In the genomic region with DNA sequence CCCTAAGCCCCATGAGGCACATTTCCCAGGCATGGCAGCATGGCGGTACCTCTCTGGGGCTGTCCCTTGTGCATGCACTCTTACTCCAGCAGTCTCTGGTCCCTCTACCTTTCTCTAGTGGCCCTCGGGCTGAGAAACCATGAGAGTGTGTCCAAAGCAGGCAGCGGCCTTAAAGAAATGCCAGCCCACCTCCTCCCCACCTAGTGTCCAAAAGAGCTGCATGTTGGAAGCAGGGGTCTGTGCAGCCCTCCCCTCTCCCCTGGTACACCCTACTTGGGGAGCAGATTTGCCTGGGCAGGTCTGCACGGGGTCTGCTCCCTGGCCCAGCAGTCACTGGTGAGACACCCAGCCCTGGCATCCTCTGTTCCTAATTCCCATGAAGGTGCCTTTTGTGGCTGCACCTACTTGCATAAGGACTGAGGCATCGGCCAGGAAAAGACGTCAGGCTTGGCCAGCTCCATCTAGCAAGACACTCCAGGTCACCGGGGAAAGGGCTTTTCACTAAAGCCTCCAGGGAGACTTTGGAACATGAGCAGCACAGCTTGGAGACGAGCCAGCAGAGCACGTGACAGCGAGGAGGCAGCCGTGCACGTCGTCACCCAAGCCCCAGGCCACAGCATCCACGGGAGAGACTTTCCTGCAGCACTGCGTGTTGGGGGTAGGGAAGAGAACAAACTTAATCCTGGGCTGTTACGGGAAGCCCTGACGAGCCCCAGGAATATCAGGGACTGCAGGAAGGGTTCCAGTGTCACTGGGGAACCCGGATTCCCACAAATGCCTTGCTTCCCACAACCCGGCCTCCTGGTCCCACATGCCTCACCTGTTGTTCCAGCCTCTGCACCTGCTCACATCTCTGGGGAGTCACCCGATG, we compare ENCODE assay signal across 1 cellular context.
TF ChIP-seq lines count a peak whose summit lies in the region.

No MANE protein-coding gene starts in this region.

TF ChIP-seq in WTC11, 78 proteins besides CTCF, POLR2A, EP300 and RAD21 (continued from another document):
- TF ChIP-seq, protein P1, sequence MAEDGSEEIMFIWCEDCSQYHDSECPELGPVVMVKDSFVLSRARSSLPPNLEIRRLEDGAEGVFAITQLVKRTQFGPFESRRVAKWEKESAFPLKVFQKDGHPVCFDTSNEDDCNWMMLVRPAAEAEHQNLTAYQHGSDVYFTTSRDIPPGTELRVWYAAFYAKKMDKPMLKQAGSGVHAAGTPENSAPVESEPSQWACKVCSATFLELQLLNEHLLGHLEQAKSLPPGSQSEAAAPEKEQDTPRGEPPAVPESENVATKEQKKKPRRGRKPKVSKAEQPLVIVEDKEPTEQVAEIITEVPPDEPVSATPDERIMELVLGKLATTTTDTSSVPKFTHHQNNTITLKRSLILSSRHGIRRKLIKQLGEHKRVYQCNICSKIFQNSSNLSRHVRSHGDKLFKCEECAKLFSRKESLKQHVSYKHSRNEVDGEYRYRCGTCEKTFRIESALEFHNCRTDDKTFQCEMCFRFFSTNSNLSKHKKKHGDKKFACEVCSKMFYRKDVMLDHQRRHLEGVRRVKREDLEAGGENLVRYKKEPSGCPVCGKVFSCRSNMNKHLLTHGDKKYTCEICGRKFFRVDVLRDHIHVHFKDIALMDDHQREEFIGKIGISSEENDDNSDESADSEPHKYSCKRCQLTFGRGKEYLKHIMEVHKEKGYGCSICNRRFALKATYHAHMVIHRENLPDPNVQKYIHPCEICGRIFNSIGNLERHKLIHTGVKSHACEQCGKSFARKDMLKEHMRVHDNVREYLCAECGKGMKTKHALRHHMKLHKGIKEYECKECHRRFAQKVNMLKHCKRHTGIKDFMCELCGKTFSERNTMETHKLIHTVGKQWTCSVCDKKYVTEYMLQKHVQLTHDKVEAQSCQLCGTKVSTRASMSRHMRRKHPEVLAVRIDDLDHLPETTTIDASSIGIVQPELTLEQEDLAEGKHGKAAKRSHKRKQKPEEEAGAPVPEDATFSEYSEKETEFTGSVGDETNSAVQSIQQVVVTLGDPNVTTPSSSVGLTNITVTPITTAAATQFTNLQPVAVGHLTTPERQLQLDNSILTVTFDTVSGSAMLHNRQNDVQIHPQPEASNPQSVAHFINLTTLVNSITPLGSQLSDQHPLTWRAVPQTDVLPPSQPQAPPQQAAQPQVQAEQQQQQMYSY (CRISPR knock-in tag; IDR thresholded peaks at IDR 0.05) = no peak
- TF ChIP-seq FOXK1 (CRISPR knock-in tag; IDR thresholded peaks at IDR 0.05) (no peak), SMAD3 (CRISPR knock-in tag; IDR thresholded peaks at IDR 0.05; ENCODE audit: borderline replicate concordance) (no peak), FOXJ3 (CRISPR knock-in tag; IDR thresholded peaks at IDR 0.05; ENCODE audit: borderline replicate concordance) (no peak), GABPB1 (CRISPR knock-in tag; IDR thresholded peaks at IDR 0.05) (no peak), GRHL2 (CRISPR knock-in tag; IDR thresholded peaks at IDR 0.05; ENCODE audit: insufficient replicate concordance, severe bottlenecking) (no peak), FOXP1 (CRISPR knock-in tag; IDR thresholded peaks at IDR 0.05; ENCODE audit: borderline replicate concordance) (no peak), ZNF671 (CRISPR knock-in tag; IDR thresholded peaks at IDR 0.05) (no peak), CBFB (CRISPR knock-in tag; IDR thresholded peaks at IDR 0.05; ENCODE audit: low read depth) (no peak)
- TF ChIP-seq, protein P2, sequence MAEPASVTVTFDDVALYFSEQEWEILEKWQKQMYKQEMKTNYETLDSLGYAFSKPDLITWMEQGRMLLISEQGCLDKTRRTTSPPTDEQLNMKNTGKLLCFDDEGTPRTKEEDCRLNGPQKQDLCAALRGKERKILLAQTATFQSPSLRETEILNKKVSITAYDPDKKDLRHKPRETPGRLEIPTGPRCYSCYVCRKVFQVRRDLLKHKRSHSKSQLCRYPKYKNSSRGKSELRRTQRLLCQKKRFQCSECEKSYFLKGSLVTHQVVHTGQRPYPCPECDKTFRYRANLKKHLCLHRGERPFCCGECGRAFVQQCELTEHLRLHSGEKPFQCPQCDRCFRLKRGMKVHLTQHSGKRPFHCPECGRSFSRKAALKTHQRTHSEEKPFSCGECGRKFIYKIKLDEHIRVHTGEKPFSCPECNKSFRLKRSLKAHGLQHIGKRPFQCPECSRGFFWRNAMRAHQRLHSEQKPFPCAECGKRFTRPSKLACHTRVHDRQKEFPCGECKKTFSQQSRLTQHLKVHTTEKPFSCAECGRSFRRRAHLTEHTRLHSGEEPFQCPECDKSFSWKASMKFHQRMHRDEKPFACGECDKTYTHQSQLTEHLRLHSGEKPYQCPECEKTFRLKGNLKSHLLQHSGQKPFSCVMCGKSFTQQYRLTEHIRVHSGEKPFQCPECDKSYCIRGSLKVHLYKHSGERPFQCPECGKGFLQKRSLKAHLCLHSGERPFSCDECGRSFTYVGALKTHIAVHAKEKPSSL (CRISPR knock-in tag; conservative IDR thresholded peaks at IDR 0.05) = no peak
- TF ChIP-seq, protein P3, sequence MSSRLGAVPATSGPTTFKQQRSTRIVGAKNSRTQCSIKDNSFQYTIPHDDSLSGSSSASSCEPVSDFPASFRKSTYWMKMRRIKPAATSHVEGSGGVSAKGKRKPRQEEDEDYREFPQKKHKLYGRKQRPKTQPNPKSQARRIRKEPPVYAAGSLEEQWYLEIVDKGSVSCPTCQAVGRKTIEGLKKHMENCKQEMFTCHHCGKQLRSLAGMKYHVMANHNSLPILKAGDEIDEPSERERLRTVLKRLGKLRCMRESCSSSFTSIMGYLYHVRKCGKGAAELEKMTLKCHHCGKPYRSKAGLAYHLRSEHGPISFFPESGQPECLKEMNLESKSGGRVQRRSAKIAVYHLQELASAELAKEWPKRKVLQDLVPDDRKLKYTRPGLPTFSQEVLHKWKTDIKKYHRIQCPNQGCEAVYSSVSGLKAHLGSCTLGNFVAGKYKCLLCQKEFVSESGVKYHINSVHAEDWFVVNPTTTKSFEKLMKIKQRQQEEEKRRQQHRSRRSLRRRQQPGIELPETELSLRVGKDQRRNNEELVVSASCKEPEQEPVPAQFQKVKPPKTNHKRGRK (CRISPR knock-in tag; IDR thresholded peaks at IDR 0.05; ENCODE audit: borderline replicate concordance) = no peak
- TF ChIP-seq, protein P4, sequence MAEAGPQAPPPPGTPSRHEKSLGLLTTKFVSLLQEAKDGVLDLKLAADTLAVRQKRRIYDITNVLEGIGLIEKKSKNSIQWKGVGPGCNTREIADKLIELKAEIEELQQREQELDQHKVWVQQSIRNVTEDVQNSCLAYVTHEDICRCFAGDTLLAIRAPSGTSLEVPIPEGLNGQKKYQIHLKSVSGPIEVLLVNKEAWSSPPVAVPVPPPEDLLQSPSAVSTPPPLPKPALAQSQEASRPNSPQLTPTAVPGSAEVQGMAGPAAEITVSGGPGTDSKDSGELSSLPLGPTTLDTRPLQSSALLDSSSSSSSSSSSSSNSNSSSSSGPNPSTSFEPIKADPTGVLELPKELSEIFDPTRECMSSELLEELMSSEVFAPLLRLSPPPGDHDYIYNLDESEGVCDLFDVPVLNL (CRISPR knock-in tag; IDR thresholded peaks at IDR 0.05; ENCODE audit: borderline replicate concordance, low read depth) = no peak
- TF ChIP-seq, protein P5, sequence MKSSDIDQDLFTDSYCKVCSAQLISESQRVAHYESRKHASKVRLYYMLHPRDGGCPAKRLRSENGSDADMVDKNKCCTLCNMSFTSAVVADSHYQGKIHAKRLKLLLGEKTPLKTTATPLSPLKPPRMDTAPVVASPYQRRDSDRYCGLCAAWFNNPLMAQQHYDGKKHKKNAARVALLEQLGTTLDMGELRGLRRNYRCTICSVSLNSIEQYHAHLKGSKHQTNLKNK (CRISPR knock-in tag; IDR thresholded peaks at IDR 0.05) = no peak
- TF ChIP-seq, protein P6, sequence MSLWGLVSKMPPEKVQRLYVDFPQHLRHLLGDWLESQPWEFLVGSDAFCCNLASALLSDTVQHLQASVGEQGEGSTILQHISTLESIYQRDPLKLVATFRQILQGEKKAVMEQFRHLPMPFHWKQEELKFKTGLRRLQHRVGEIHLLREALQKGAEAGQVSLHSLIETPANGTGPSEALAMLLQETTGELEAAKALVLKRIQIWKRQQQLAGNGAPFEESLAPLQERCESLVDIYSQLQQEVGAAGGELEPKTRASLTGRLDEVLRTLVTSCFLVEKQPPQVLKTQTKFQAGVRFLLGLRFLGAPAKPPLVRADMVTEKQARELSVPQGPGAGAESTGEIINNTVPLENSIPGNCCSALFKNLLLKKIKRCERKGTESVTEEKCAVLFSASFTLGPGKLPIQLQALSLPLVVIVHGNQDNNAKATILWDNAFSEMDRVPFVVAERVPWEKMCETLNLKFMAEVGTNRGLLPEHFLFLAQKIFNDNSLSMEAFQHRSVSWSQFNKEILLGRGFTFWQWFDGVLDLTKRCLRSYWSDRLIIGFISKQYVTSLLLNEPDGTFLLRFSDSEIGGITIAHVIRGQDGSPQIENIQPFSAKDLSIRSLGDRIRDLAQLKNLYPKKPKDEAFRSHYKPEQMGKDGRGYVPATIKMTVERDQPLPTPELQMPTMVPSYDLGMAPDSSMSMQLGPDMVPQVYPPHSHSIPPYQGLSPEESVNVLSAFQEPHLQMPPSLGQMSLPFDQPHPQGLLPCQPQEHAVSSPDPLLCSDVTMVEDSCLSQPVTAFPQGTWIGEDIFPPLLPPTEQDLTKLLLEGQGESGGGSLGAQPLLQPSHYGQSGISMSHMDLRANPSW (CRISPR knock-in tag; conservative IDR thresholded peaks at IDR 0.05; ENCODE audit: low read depth) = no peak
